ENCODE assay signal across 7 cellular contexts in the genomic region with DNA sequence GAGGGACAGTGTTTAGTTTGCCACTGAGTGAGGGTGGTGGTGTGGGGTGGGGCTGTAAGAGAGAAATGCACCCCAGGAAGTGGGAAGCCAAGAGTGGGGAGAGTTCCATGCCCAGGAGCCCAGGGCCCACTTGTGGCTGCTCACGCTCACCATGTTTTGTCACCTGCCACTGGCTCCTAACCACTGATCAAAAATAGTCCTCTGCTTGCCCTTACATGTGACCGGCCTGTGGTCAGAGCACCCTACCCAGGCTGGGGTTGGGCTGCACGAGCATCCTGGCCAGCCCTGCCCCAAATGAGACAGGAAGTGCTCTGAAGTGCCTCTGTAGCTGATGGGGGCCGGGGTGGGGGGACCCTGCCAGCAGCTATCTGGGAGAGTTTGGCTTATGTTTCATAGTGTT.
DNase-seq lines count a peak whose midpoint lies in the region; ATAC-seq and TF ChIP-seq lines count a peak whose summit lies in the region.

No MANE protein-coding gene starts in this region.

- H3K9me3 ChIP-seq in gastroesophageal sphincter: no peaks in the 10 kb centered on the region

- ATAC-seq in GM18907 (IDR thresholded peaks at IDR 0.05; ENCODE audit: unreplicated experiment): peak; percentile 72
- peak; percentile 50 for ATAC-seq in HG02678 (IDR thresholded peaks at IDR 0.05; ENCODE audit: unreplicated experiment)
- ATAC-seq in gastroesophageal sphincter: no peak

- H3K4me3 ChIP-seq in gastroesophageal sphincter: no peak overlapping the region

- 67% methylated on average over 1 of the region's 4 CpGs; no CpG with 5 or more reads in 1 of the 2 donors for WGBS in gastroesophageal sphincter (ENCODE audit: low coverage in 1 of 2), 2 donors

- no peaks in the 10 kb centered on the region for H3K36me3 ChIP-seq in gastroesophageal sphincter

- peaks cover 16% of the 10 kb centered on the region for H3K27me3 ChIP-seq in gastroesophageal sphincter

- no peak for TF ChIP-seq CTCF in gastroesophageal sphincter (IDR thresholded peaks at IDR 0.05)

- TF ChIP-seq EP300 in gastroesophageal sphincter (IDR thresholded peaks at IDR 0.05): no peak

- intact Hi-C loops in posterior vena cava (cut with DNase I): no loop called here

- H3K27ac ChIP-seq in gastroesophageal sphincter: no peak overlapping the region
- no peak overlapping the region for H3K27ac ChIP-seq in substantia nigra (ENCODE audit: low read depth, low read length, poor library complexity, severe bottlenecking)

- DNase-seq in posterior vena cava (ENCODE audit: low spot score): peak; percentile 67
- DNase-seq in amygdala (lab: John Stamatoyannopoulos, UW): no peak
- DNase-seq in substantia nigra (lab: John Stamatoyannopoulos, UW): no peak

- peaks cover 0 to 36% (median 0%) of the 10 kb centered on the region in 3 donors for H3K4me1 ChIP-seq in gastroesophageal sphincter

- TF ChIP-seq POLR2A in Raji (IDR thresholded peaks at IDR 0.05; ENCODE audit: insufficient read depth, low read depth, low read length) (0 out of 2 replicates have a peak, but pooled peaks have one; percentile 7), gastroesophageal sphincter (IDR thresholded peaks at IDR 0.05) (no peak)
